21 cellular contexts compared by ENCODE assay signal in the genomic region with DNA sequence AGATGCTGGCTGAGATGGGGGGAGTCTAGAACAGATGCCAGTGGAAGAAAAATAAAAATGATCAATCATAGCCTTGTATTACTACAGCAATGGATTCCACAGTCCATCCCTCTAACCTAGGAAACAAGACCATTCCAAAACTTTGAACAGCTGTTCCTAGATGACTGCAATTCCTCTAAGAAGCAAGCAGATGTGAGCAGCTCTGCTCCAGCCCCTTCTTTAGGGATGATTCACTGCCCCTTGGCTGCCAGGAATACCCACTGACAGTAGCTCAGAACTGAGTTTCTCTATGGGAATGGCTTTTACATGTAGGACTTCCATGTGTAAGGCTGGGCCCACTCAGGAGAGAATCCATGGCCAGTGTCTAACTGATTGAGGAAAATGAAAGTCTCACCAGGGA.
"Had no signal": no experiment of that assay in that cellular context is flagged by ENCODE, and none has a peak within 500 bp of the region (broad histone marks: within the 10 kb centered on the region; RNA-seq: fewer than 3 reads in every experiment).

No MANE protein-coding gene starts in this region.

- H3K4me1 Mint-ChIP-seq: memory B cell; naive thymus-derived CD4-positive, alpha-beta T cell had no signal

- H3K27me3 Mint-ChIP-seq: memory B cell had no signal

- H3K9ac ChIP-seq: neural progenitor cell had no signal

- H3K4me1 ChIP-seq: breast epithelium, neural progenitor cell, prostate gland, vagina had no signal

- DNase-seq: activated CD4-positive, CD25-positive, alpha-beta regulatory T cell treated with anti-CD3 and anti-CD28 coated beads, Interleukin-2, amount 50 U/mL, for 72 hours; activated CD8-positive, alpha-beta memory T cell treated with anti-CD3 and anti-CD28 coated beads for 24 hours; activated CD8-positive, alpha-beta memory T cell treated with anti-CD3 and anti-CD28 coated beads, Interleukin-2, amount 50 U/mL, for 48 hours; activated effector memory CD4-positive, alpha-beta T cell treated with anti-CD3 and anti-CD28 coated beads, Interleukin-2, amount 50 U/mL, for 16 hours; activated naive CD4-positive, alpha-beta T cell treated with anti-CD3 and anti-CD28 coated beads, Interleukin-2, amount 50 U/mL, for 16 hours; activated T-cell treated with anti-CD3 and anti-CD28 coated beads, Interleukin-2, amount 50 U/mL, for 72 hours; aorta; cerebellar nuclear complex; cortex of kidney; effector CD4-positive, alpha-beta T cell; naive thymus-derived CD4-positive, alpha-beta T cell; right cardiac atrium; small intestine; stimulated activated CD4-positive, alpha-beta T cell treated with anti-CD3 and anti-CD28 coated beads, Interleukin-4, amount 100 ng/mL, for 1 hour; stomach had no signal

- H3K4me3 Mint-ChIP-seq: activated T-cell treated with anti-CD3 and anti-CD28 coated beads, Interleukin-2, amount 50 U/mL, for 72 hours; memory B cell; naive thymus-derived CD4-positive, alpha-beta T cell; neural progenitor cell had no signal

- H3K36me3 Mint-ChIP-seq: memory B cell, neural progenitor cell had no signal

- H2AFZ ChIP-seq: neural progenitor cell had no signal

- H3K4me2 ChIP-seq: neural progenitor cell had no signal

- H3K27ac Mint-ChIP-seq: activated T-cell treated with anti-CD3 and anti-CD28 coated beads, Interleukin-2, amount 50 U/mL, for 72 hours; memory B cell; naive thymus-derived CD4-positive, alpha-beta T cell; neural progenitor cell had no signal

- H3K4me3 ChIP-seq: breast epithelium, neural progenitor cell, prostate gland, stomach, vagina had no signal

- H3K9me3 ChIP-seq: breast epithelium, prostate gland, stomach, vagina had no signal

- H3K36me3 ChIP-seq: breast epithelium, neural progenitor cell, prostate gland, stomach, vagina had no signal

- H3K27me3 ChIP-seq: breast epithelium, neural progenitor cell, stomach, vagina had no signal

- ATAC-seq: activated T-cell treated with anti-CD3 and anti-CD28 coated beads, Interleukin-2, amount 50 U/mL, for 72 hours; naive thymus-derived CD4-positive, alpha-beta T cell; right cardiac atrium had no signal

- H3K27ac ChIP-seq: breast epithelium, neural progenitor cell, prostate gland, stomach, vagina, VCaP had no signal
